1 cellular context compared by ENCODE assay signal in genomic region chr9:121299467-121300282, GRCh38.
TF ChIP-seq lines count a peak whose summit lies in the region.

No MANE protein-coding gene starts in this region.

TF ChIP-seq in HepG2, 621 proteins besides CTCF, POLR2A, EP300 and RAD21 (continued from another document and continues in another):
- TF ChIP-seq AFF4 (CRISPR knock-in tag; IDR thresholded peaks at IDR 0.05) (no peak), THYN1 (CRISPR knock-in tag; IDR thresholded peaks at IDR 0.05; ENCODE audit: borderline replicate concordance, low read depth) (no peak), THRA (CRISPR knock-in tag; IDR thresholded peaks at IDR 0.05; ENCODE audit: borderline replicate concordance) (peak; percentile 39; the same call in 1 of the 2 replicates), JUNB (CRISPR knock-in tag; IDR thresholded peaks at IDR 0.05; ENCODE audit: borderline replicate concordance) (no peak), ZNF850 (CRISPR knock-in tag; conservative IDR thresholded peaks at IDR 0.05) (0 out of 2 replicates have a peak, but pooled peaks have one; percentile 23), SALL1 (CRISPR knock-in tag; IDR thresholded peaks at IDR 0.05) (0 out of 2 replicates have a peak, but pooled peaks have one; percentile 46), ARID5B (CRISPR knock-in tag; IDR thresholded peaks at IDR 0.05) (no peak), ZNF790 (CRISPR knock-in tag; IDR thresholded peaks at IDR 0.05; ENCODE audit: borderline replicate concordance) (peak; percentile 9; the same call in 1 of the 2 replicates), ZBTB7A (CRISPR knock-in tag; IDR thresholded peaks at IDR 0.05) (no peak), ZNF3 (CRISPR knock-in tag; IDR thresholded peaks at IDR 0.05) (no peak), ZFY (CRISPR knock-in tag; IDR thresholded peaks at IDR 0.05) (peak; percentile 43; the same call in 1 of the 2 replicates), SP1 (IDR thresholded peaks at IDR 0.05) (no peak), SP1 (CRISPR knock-in tag; IDR thresholded peaks at IDR 0.05) (no peak), MLLT10 (CRISPR knock-in tag; IDR thresholded peaks at IDR 0.05) (no peak), ERF (CRISPR knock-in tag; IDR thresholded peaks at IDR 0.05) (no peak), ZNF720 (CRISPR knock-in tag; IDR thresholded peaks at IDR 0.05) (no peak), ZNF652 (CRISPR knock-in tag; IDR thresholded peaks at IDR 0.05; ENCODE audit: borderline replicate concordance, low read depth) (no peak), PHF20 (CRISPR knock-in tag; IDR thresholded peaks at IDR 0.05) (no peak), ZNF678 (CRISPR knock-in tag; IDR thresholded peaks at IDR 0.05) (no peak), ZBTB20 (CRISPR knock-in tag; IDR thresholded peaks at IDR 0.05; ENCODE audit: borderline replicate concordance, low read depth) (no peak), ZNF33B (CRISPR knock-in tag; IDR thresholded peaks at IDR 0.05) (no peak), KAT2B (IDR thresholded peaks at IDR 0.05; ENCODE audit: borderline replicate concordance, low read depth, low read length) (no peak), AHR (CRISPR knock-in tag; IDR thresholded peaks at IDR 0.05) (peak; percentile 79; the same call in 1 of the 2 replicates), EZH2 (conservative IDR thresholded peaks at IDR 0.05; ENCODE audit: low read depth, low read length) (no peak), HIC2 (CRISPR knock-in tag; IDR thresholded peaks at IDR 0.05; ENCODE audit: low read depth) (peak; percentile 62; the same call in 1 of the 2 replicates), ZNF644 (CRISPR knock-in tag; IDR thresholded peaks at IDR 0.05; ENCODE audit: low read depth) (no peak), SSRP1 (CRISPR knock-in tag; IDR thresholded peaks at IDR 0.05) (no peak), GATAD2A (CRISPR knock-in tag; IDR thresholded peaks at IDR 0.05) (peak; percentile 42; the same call in 1 of the 2 replicates), KIAA2018 (CRISPR knock-in tag; IDR thresholded peaks at IDR 0.05; ENCODE audit: borderline replicate concordance) (no peak), ZNF749 (CRISPR knock-in tag; IDR thresholded peaks at IDR 0.05; ENCODE audit: borderline replicate concordance) (0 out of 2 replicates have a peak, but pooled peaks have one; percentile 31), EHMT2 (IDR thresholded peaks at IDR 0.05; ENCODE audit: borderline replicate concordance, low read depth, low read length) (no peak), ZNF512 (CRISPR knock-in tag; IDR thresholded peaks at IDR 0.05) (no peak), ELF1 (CRISPR knock-in tag; IDR thresholded peaks at IDR 0.05) (no peak), SP2 (CRISPR knock-in tag; IDR thresholded peaks at IDR 0.05) (no peak), ZSCAN21 (CRISPR knock-in tag; IDR thresholded peaks at IDR 0.05; ENCODE audit: borderline replicate concordance) (no peak; the same call in 1 of the 2 replicates), HMG20B (CRISPR knock-in tag; conservative IDR thresholded peaks at IDR 0.05) (no peak), ZNF841 (CRISPR knock-in tag; IDR thresholded peaks at IDR 0.05; ENCODE audit: borderline replicate concordance) (no peak)
